Comparison of ENCODE assay signal across 10 cellular contexts in genomic region chr2:196987298-196987653, GRCh38.
DNase-seq lines count a peak whose midpoint lies in the region; ATAC-seq and TF ChIP-seq lines count a peak whose summit lies in the region.
"Had no signal": no experiment of that assay in that cellular context is flagged by ENCODE, and none has a peak within 500 bp of the region (broad histone marks: within the 10 kb centered on the region; RNA-seq: fewer than 3 reads in every experiment).

No MANE protein-coding gene starts in this region.

- H3K27ac ChIP-seq in psoas muscle, result peak overlapping the region; percentile 46
- H3K27ac ChIP-seq in tibial nerve, result peak overlapping the region in 2 of 4 donors; percentile 75 to 90
- H3K27ac ChIP-seq: tibial artery had no signal

- no peak for TF ChIP-seq POLR2A in tibial nerve (IDR thresholded peaks at IDR 0.05)

- TF ChIP-seq EP300 in tibial nerve (IDR thresholded peaks at IDR 0.05), result no peak

- 16 to 35% (median 24%) methylated on average over 1 of the region's 1 CpG for WGBS in psoas muscle, 3 donors
- 43 to 46% methylated on average over 1 of the region's 1 CpG for WGBS in tibial nerve, 2 donors

- H3K36me3 ChIP-seq in endocrine pancreas (ENCODE audit: control insufficient read depth, insufficient read depth, low read length) (no peaks in the 10 kb centered on the region), psoas muscle (ENCODE audit: insufficient read depth in 1 of 2, low read depth in 1 of 2) (no peaks in the 10 kb centered on the region), tibial nerve (peaks cover 0 to 9% (median 0%) of the 10 kb centered on the region in 3 donors)

- H3K9me3 ChIP-seq in endocrine pancreas (ENCODE audit: control insufficient read depth, low read length) (no peaks in the 10 kb centered on the region), psoas muscle (no peaks in the 10 kb centered on the region), tibial nerve (no peaks in the 10 kb centered on the region)
- H3K9me3 ChIP-seq: tibial artery had no signal

- H3K4me1 ChIP-seq in endocrine pancreas (ENCODE audit: control insufficient read depth, insufficient read depth, low read length) (peaks cover 14% of the 10 kb centered on the region), psoas muscle (peaks cover 19% of the 10 kb centered on the region), tibial nerve (peaks cover 0 to 25% (median 8%) of the 10 kb centered on the region in 4 donors)

- peak in 2 of 4 donors; percentile 4 to 46 for ATAC-seq in psoas muscle
- no peak for ATAC-seq in GM21576 (IDR thresholded peaks at IDR 0.05; ENCODE audit: unreplicated experiment)
- ATAC-seq in HG03378 (IDR thresholded peaks at IDR 0.05; ENCODE audit: unreplicated experiment), result no peak

- no peak for TF ChIP-seq CTCF in psoas muscle (IDR thresholded peaks at IDR 0.05)
- TF ChIP-seq CTCF in tibial nerve (IDR thresholded peaks at IDR 0.05), result no peak

- peak overlapping the region; percentile 79 for H3K4me3 ChIP-seq in endocrine pancreas (ENCODE audit: control insufficient read depth, insufficient read depth, low read length)
- H3K4me3 ChIP-seq in psoas muscle, result peak overlapping the region; percentile 53
- no peak overlapping the region for H3K4me3 ChIP-seq in tibial nerve
- H3K4me3 ChIP-seq: tibial artery had no signal

- DNase-seq in DMS53 (lab: John Stamatoyannopoulos, UW) (peak; percentile 42), DMS53 treated with DMSO at 0.1 percent for 48 hours (lab: John Stamatoyannopoulos, UW; ENCODE audit: unreplicated experiment) (no peak), NCI-H69 (lab: John Stamatoyannopoulos, UW) (peak; percentile 32), psoas muscle (no peak), tibial nerve (ENCODE audit: low spot score in 2 of 2) (no peak)
- DNase-seq: stimulated activated CD4-positive, alpha-beta T cell treated with anti-CD3 and anti-CD28 coated beads, Interleukin-12 subunit alpha, Interleukin-12 subunit beta, amount 100 ng/mL, for 4 hours; tibial artery had no signal

- intact Hi-C loops in psoas muscle (cut with DNase I), result loop anchor here in 1 of 2 donors (5.0 kb wide), 1 partner anchor 60 kb away; the partner anchor contains the start of gene PGAP1

- no peak overlapping the region for H3K9ac ChIP-seq in endocrine pancreas (ENCODE audit: control insufficient read depth, insufficient read depth, low read length)

- no peaks in the 10 kb centered on the region for H3K27me3 ChIP-seq in endocrine pancreas (ENCODE audit: control insufficient read depth, insufficient read depth, low read length)
- H3K27me3 ChIP-seq in psoas muscle (ENCODE audit: insufficient read depth in 3 of 3, low read length in 2 of 3), result no peaks in the 10 kb centered on the region
- no peaks in the 10 kb centered on the region for H3K27me3 ChIP-seq in tibial nerve
- H3K27me3 ChIP-seq: tibial artery had no signal

Comparison
In these comparisons a context has a peak if more than half of its experiments do, and no peak if none do; other contexts are left out.
1. DNase-seq: peak in DMS53 (single experiment) and NCI-H69 (single experiment); none in DMS53 treated with DMSO at 0.1 percent for 48 hours (single experiment), psoas muscle (0 of 2) and tibial nerve (0 of 2).
2. H3K4me3 ChIP-seq: peak in endocrine pancreas (single experiment) and psoas muscle (single experiment); none in tibial nerve (0 of 4).